17 cellular contexts compared by ENCODE assay signal in the genomic region with DNA sequence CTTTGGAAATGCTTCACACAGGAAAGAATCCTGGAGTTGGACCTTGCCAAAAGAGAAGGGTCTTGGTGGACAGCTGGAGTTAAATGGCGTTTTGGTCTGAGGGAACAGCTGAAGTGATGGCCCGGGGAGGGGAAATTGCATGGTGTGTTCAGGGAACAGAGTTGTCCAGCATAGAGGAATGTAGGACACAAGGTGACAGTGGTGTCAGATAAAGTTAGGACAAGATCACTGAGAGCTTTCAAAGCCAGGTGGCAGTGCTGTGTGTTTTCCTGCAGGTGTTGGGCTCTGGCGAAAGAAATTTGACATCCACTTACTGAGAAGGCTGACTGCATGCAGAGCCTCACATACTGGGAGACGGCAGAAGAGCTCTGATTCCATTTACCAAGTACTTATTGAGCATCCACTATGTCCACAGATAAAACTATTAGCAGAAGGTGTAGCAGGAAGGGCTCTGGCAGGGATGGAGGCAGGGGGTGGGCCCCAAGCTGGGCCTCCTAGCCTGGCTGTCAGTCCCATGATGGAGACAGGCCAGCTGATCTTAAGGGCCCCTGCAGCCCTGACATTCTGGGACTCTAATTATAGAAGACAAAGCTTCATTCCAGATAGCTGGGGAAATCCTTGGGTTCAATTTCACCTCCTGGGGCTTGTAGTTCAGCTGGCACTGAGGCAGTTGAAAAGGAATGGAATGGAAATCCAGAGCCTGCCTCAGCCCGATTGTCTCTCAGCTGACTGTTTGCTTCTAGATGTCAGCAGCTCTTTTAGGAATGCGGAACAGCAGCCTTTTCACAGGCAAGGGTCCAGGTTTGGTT.
DNase-seq lines count a peak whose midpoint lies in the region; ATAC-seq, FAIRE-seq and TF ChIP-seq lines count a peak whose summit lies in the region.
"Had no signal": no experiment of that assay in that cellular context is flagged by ENCODE, and none has a peak within 500 bp of the region (broad histone marks: within the 10 kb centered on the region; RNA-seq: fewer than 3 reads in every experiment).

No MANE protein-coding gene starts in this region.

- no peak for FAIRE-seq in pancreas (lab: Jason Lieb, UNC)
- no peak for FAIRE-seq in GM12891 (lab: Jason Lieb, UNC)

- H3K4me1 ChIP-seq in heart left ventricle (peaks cover 0 to 20% (median 4%) of the 10 kb centered on the region in 12 donors), pancreas (no peaks in the 10 kb centered on the region)
- H3K4me1 ChIP-seq: vagina had no signal

- DNase-seq in G401 (ENCODE audit: low spot score) (peak; percentile 1), SW480 (ENCODE audit: low spot score) (peak; percentile 8), heart left ventricle (peak in 4 of 5 donors; percentile 34 to 79 (median 44)), pancreas (peak in 2 of 6 donors; percentile 14 to 21), GM12891 (ENCODE audit: insufficient read length, low spot score) (no peak), NCI-H2081 (lab: John Stamatoyannopoulos, UW) (no peak)
- DNase-seq in activated naive CD4-positive, alpha-beta T cell treated with anti-CD3 and anti-CD28 coated beads, Interleukin-2, amount 50 U/mL, for 16 hours: no peak
- DNase-seq: GDM1; GOT3; NCI-H2171; stimulated activated CD4-positive, alpha-beta T cell treated with anti-CD3 and anti-CD28 coated beads, Interleukin-4, amount 100 ng/mL, for 4 hours had no signal

- ATAC-seq in heart left ventricle (peak; percentile 86 to 92 (median 90)), pancreas (peak in 3 of 4 donors; percentile 52 to 67 (median 62)), HG02623 (IDR thresholded peaks at IDR 0.05; ENCODE audit: unreplicated experiment) (no peak)
- ATAC-seq: stimulated activated memory B cell treated with anti-CD40 and anti-IgM and Interleukin-4, amounts not matched to agents 10 μg/mL and 1 μg/mL and 100 μg/mL, for 72 hours had no signal

- H3K36me3 ChIP-seq in heart left ventricle (no peaks in the 10 kb centered on the region), pancreas (no peaks in the 10 kb centered on the region)
- H3K36me3 ChIP-seq: BLaER1, MG63, vagina had no signal

- intact Hi-C loops in heart left ventricle (cut with DNase I) (loop anchor here in 5 of 10 donors (5.0 to 10.0 kb wide), 5 partner anchors 149 to 282 kb away; a partner anchor contains a TSS), pancreas (cut with DNase I) (no loop called here)

- no peak overlapping the region for H3K4me3 ChIP-seq in heart left ventricle
- H3K4me3 ChIP-seq in pancreas: no peak overlapping the region
- H3K4me3 ChIP-seq: BLaER1, MG63, SK-N-MC, vagina had no signal

- peaks cover 0 to 2% (median 0%) of the 10 kb centered on the region in 9 donors for H3K27me3 ChIP-seq in heart left ventricle
- H3K27me3 ChIP-seq in pancreas: no peaks in the 10 kb centered on the region
- H3K27me3 ChIP-seq: BLaER1, MG63, vagina had no signal

- H3K27ac ChIP-seq in heart left ventricle (peak overlapping the region in 8 of 12 donors; percentile 20 to 70 (median 56)), pancreas (peak overlapping the region in 3 of 4 donors; percentile 2 to 28 (median 23))
- H3K27ac ChIP-seq: BLaER1, SK-N-MC, vagina had no signal

- in situ Hi-C loops in G401 (cut with HindIII; ENCODE audit: low sequenced_read_pairs): no loop called here

- no peak for TF ChIP-seq POLR2A in heart left ventricle (IDR thresholded peaks at IDR 0.05)
- no peak for TF ChIP-seq POLR2A in GM12891 (IDR thresholded peaks at IDR 0.05; ENCODE audit: low read depth, low read length)

- 16 to 50% (median 27%) methylated on average over 6 of the region's 6 CpGs for WGBS in heart left ventricle, 4 donors
- 51 to 61% methylated on average over 6 of the region's 6 CpGs for WGBS in pancreas, 2 donors

- H3K9me3 ChIP-seq in heart left ventricle (no peaks in the 10 kb centered on the region), pancreas (no peaks in the 10 kb centered on the region)
- H3K9me3 ChIP-seq: MG63, vagina had no signal

- TF ChIP-seq CTCF in heart left ventricle (IDR thresholded peaks at IDR 0.05): peak in 3 of 12 donors; percentile 23 to 38 (median 23)
- no peak for TF ChIP-seq CTCF in pancreas (IDR thresholded peaks at IDR 0.05)

TF ChIP-seq in GM12891, 5 proteins besides CTCF, POLR2A, EP300 and RAD21:
- TF ChIP-seq PAX5 (IDR thresholded peaks at IDR 0.05; ENCODE audit: insufficient read depth, low read length, severe bottlenecking) (no peak), POLR2AphosphoS5 (IDR thresholded peaks at IDR 0.05; ENCODE audit: low read depth, low read length) (no peak), TAF1 (IDR thresholded peaks at IDR 0.05; ENCODE audit: low read depth, low read length) (no peak), POU2F2 (IDR thresholded peaks at IDR 0.05; ENCODE audit: low read depth, low read length) (no peak), SPI1 (IDR thresholded peaks at IDR 0.05; ENCODE audit: low read depth, low read length) (no peak)

Comparison
In these comparisons a context has a peak if more than half of its experiments do, and no peak if none do; other contexts are left out.
1. DNase-seq: peak in G401 (single experiment), SW480 (single experiment) and heart left ventricle (4 of 5); none in GM12891 (single experiment), NCI-H2081 (0 of 2) and activated naive CD4-positive, alpha-beta T cell treated with anti-CD3 and anti-CD28 coated beads, Interleukin-2, amount 50 U/mL, for 16 hours (single experiment).